ENCODE assay signal across 1 cellular context in the genomic region with DNA sequence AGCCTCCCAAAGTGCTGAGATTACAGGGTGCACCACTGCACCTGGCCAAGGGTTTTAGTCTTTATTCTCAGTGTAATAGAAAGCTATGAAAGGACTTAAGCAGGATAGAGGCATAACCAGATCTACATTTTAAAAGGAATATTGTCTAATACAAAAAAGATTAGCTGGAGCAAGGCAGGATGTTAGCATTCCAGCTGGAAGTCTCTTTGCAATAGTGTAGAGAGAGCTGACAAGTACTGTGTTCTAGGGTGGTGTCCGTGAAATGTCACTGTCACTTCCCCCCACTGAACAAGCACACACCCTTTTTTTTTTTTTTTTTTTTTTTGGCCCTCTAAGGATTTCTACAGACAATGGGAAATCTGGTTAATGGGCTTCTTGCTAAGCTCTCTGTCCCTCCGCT.
TF ChIP-seq lines count a peak whose summit lies in the region.

No MANE protein-coding gene starts in this region.

TF ChIP-seq in GM23338, 12 proteins besides CTCF, POLR2A, EP300 and RAD21 (continued from another document):
- TF ChIP-seq, protein P1, sequence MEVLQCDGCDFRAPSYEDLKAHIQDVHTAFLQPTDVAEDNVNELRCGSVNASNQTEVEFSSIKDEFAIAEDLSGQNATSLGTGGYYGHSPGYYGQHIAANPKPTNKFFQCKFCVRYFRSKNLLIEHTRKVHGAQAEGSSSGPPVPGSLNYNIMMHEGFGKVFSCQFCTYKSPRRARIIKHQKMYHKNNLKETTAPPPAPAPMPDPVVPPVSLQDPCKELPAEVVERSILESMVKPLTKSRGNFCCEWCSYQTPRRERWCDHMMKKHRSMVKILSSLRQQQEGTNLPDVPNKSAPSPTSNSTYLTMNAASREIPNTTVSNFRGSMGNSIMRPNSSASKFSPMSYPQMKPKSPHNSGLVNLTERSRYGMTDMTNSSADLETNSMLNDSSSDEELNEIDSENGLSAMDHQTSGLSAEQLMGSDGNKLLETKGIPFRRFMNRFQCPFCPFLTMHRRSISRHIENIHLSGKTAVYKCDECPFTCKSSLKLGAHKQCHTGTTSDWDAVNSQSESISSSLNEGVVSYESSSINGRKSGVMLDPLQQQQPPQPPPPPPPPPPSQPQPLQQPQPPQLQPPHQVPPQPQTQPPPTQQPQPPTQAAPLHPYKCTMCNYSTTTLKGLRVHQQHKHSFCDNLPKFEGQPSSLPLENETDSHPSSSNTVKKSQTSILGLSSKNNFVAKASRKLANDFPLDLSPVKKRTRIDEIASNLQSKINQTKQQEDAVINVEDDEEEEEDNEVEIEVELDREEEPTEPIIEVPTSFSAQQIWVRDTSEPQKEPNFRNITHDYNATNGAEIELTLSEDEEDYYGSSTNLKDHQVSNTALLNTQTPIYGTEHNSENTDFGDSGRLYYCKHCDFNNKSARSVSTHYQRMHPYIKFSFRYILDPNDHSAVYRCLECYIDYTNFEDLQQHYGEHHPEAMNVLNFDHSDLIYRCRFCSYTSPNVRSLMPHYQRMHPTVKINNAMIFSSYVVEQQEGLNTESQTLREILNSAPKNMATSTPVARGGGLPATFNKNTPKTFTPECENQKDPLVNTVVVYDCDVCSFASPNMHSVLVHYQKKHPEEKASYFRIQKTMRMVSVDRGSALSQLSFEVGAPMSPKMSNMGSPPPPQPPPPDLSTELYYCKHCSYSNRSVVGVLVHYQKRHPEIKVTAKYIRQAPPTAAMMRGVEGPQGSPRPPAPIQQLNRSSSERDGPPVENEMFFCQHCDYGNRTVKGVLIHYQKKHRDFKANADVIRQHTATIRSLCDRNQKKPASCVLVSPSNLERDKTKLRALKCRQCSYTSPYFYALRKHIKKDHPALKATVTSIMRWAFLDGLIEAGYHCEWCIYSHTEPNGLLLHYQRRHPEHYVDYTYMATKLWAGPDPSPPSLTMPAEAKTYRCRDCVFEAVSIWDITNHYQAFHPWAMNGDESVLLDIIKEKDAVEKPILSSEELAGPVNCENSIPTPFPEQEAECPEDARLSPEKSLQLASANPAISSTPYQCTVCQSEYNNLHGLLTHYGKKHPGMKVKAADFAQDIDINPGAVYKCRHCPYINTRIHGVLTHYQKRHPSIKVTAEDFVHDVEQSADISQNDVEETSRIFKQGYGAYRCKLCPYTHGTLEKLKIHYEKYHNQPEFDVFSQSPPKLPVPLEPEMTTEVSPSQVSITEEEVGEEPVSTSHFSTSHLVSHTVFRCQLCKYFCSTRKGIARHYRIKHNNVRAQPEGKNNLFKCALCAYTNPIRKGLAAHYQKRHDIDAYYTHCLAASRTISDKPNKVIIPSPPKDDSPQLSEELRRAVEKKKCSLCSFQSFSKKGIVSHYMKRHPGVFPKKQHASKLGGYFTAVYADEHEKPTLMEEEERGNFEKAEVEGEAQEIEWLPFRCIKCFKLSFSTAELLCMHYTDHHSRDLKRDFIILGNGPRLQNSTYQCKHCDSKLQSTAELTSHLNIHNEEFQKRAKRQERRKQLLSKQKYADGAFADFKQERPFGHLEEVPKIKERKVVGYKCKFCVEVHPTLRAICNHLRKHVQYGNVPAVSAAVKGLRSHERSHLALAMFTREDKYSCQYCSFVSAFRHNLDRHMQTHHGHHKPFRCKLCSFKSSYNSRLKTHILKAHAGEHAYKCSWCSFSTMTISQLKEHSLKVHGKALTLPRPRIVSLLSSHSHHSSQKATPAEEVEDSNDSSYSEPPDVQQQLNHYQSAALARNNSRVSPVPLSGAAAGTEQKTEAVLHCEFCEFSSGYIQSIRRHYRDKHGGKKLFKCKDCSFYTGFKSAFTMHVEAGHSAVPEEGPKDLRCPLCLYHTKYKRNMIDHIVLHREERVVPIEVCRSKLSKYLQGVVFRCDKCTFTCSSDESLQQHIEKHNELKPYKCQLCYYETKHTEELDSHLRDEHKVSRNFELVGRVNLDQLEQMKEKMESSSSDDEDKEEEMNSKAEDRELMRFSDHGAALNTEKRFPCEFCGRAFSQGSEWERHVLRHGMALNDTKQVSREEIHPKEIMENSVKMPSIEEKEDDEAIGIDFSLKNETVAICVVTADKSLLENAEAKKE (CRISPR knock-in tag; IDR thresholded peaks at IDR 0.05), result no peak
- TF ChIP-seq ZNF114 (CRISPR knock-in tag; IDR thresholded peaks at IDR 0.05) (no peak), NANOG (IDR thresholded peaks at IDR 0.05; ENCODE audit: borderline replicate concordance) (no peak), EZH2 (IDR thresholded peaks at IDR 0.05; ENCODE audit: low read depth, unreplicated experiment) (no peak), POLR2AphosphoS5 (IDR thresholded peaks at IDR 0.05; ENCODE audit: low read depth) (no peak)
- TF ChIP-seq, protein P2, sequence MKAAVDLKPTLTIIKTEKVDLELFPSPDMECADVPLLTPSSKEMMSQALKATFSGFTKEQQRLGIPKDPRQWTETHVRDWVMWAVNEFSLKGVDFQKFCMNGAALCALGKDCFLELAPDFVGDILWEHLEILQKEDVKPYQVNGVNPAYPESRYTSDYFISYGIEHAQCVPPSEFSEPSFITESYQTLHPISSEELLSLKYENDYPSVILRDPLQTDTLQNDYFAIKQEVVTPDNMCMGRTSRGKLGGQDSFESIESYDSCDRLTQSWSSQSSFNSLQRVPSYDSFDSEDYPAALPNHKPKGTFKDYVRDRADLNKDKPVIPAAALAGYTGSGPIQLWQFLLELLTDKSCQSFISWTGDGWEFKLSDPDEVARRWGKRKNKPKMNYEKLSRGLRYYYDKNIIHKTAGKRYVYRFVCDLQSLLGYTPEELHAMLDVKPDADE (IDR thresholded peaks at IDR 0.05), result no peak
